In genomic region chr17:75589017-75589918, GRCh38 we compare ENCODE assay signal across 1 cellular context.
TF ChIP-seq lines count a peak whose summit lies in the region.

No MANE protein-coding gene starts in this region.

TF ChIP-seq in HepG2, 621 proteins besides CTCF, POLR2A, EP300 and RAD21 (continued from another document and continues in another):
- TF ChIP-seq, protein P1, sequence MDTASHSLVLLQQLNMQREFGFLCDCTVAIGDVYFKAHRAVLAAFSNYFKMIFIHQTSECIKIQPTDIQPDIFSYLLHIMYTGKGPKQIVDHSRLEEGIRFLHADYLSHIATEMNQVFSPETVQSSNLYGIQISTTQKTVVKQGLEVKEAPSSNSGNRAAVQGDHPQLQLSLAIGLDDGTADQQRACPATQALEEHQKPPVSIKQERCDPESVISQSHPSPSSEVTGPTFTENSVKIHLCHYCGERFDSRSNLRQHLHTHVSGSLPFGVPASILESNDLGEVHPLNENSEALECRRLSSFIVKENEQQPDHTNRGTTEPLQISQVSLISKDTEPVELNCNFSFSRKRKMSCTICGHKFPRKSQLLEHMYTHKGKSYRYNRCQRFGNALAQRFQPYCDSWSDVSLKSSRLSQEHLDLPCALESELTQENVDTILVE (CRISPR knock-in tag; IDR thresholded peaks at IDR 0.05): peak; percentile 67; the same call in 1 of the 2 replicates
- TF ChIP-seq TBL1XR1 (IDR thresholded peaks at IDR 0.05; ENCODE audit: borderline replicate concordance, low read length, partially characterized antibody) (no peak), ZNF720 (CRISPR knock-in tag; IDR thresholded peaks at IDR 0.05) (no peak), ZBTB21 (CRISPR knock-in tag; IDR thresholded peaks at IDR 0.05) (no peak), ZNF441 (CRISPR knock-in tag; IDR thresholded peaks at IDR 0.05; ENCODE audit: borderline replicate concordance) (peak; percentile 68; the same call in 1 of the 2 replicates), MIER2 (CRISPR knock-in tag; IDR thresholded peaks at IDR 0.05) (no peak), ATF7 (IDR thresholded peaks at IDR 0.05) (no peak), ATF7 (CRISPR knock-in tag; IDR thresholded peaks at IDR 0.05) (no peak), ZNF549 (CRISPR knock-in tag; IDR thresholded peaks at IDR 0.05) (no peak), RARG (CRISPR knock-in tag; IDR thresholded peaks at IDR 0.05; ENCODE audit: low read depth) (no peak), ZBTB34 (CRISPR knock-in tag; IDR thresholded peaks at IDR 0.05) (no peak), ZXDC (CRISPR knock-in tag; IDR thresholded peaks at IDR 0.05) (no peak), SYNCRIP (IDR thresholded peaks at IDR 0.05; ENCODE audit: insufficient read depth, low read depth, low read length) (no peak), ZFP36L2 (CRISPR knock-in tag; IDR thresholded peaks at IDR 0.05) (no peak), ELF4 (CRISPR knock-in tag; IDR thresholded peaks at IDR 0.05; ENCODE audit: borderline replicate concordance) (no peak), ZNF510 (CRISPR knock-in tag; IDR thresholded peaks at IDR 0.05; ENCODE audit: low read depth) (0 out of 2 replicates have a peak, but pooled peaks have one; percentile 34), FUBP1 (CRISPR knock-in tag; IDR thresholded peaks at IDR 0.05; ENCODE audit: borderline replicate concordance) (no peak), SAFB2 (CRISPR knock-in tag; IDR thresholded peaks at IDR 0.05; ENCODE audit: borderline replicate concordance, low read depth) (peak; percentile 40; the same call in 1 of the 2 replicates), REPIN1 (CRISPR knock-in tag; IDR thresholded peaks at IDR 0.05; ENCODE audit: borderline replicate concordance, low read depth) (no peak), ZNF614 (CRISPR knock-in tag; IDR thresholded peaks at IDR 0.05; ENCODE audit: borderline replicate concordance) (no peak), ZNF12 (CRISPR knock-in tag; IDR thresholded peaks at IDR 0.05) (no peak), TBX3 (IDR thresholded peaks at IDR 0.05; ENCODE audit: borderline replicate concordance) (no peak), ZNF350 (CRISPR knock-in tag; IDR thresholded peaks at IDR 0.05; ENCODE audit: borderline replicate concordance, low read depth) (no peak), ZNF740 (CRISPR knock-in tag; IDR thresholded peaks at IDR 0.05) (peak; percentile 11; the same call in 1 of the 2 replicates), CREM (IDR thresholded peaks at IDR 0.05) (no peak), CREM (CRISPR knock-in tag; IDR thresholded peaks at IDR 0.05) (no peak), ZBTB8A (CRISPR knock-in tag; IDR thresholded peaks at IDR 0.05; ENCODE audit: borderline replicate concordance, low read depth) (no peak), HNRNPUL1 (IDR thresholded peaks at IDR 0.05; ENCODE audit: low read depth, low read length) (no peak), CENPT (CRISPR knock-in tag; IDR thresholded peaks at IDR 0.05; ENCODE audit: low read depth) (no peak), PTBP1 (IDR thresholded peaks at IDR 0.05; ENCODE audit: low read depth, low read length, poor library complexity, severe bottlenecking) (peak; percentile 7), TARDBP (CRISPR knock-in tag; IDR thresholded peaks at IDR 0.05) (no peak), PAWR (CRISPR knock-in tag; IDR thresholded peaks at IDR 0.05; ENCODE audit: borderline replicate concordance) (no peak)
- TF ChIP-seq, protein P2, sequence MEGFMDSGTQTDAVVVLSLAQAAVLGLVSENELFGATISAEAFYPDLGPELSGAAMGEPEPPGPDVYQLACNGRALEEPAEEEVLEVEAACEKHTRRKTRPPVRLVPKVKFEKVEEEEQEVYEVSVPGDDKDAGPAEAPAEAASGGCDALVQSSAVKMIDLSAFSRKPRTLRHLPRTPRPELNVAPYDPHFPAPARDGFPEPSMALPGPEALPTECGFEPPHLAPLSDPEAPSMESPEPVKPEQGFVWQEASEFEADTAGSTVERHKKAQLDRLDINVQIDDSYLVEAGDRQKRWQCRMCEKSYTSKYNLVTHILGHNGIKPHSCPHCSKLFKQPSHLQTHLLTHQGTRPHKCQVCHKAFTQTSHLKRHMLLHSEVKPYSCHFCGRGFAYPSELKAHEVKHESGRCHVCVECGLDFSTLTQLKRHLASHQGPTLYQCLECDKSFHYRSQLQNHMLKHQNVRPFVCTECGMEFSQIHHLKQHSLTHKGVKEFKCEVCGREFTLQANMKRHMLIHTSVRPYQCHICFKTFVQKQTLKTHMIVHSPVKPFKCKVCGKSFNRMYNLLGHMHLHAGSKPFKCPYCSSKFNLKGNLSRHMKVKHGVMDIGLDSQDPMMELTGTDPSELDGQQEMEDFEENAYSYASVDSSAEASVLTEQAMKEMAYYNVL (CRISPR knock-in tag; IDR thresholded peaks at IDR 0.05; ENCODE audit: borderline replicate concordance): no peak
- TF ChIP-seq, protein P3, sequence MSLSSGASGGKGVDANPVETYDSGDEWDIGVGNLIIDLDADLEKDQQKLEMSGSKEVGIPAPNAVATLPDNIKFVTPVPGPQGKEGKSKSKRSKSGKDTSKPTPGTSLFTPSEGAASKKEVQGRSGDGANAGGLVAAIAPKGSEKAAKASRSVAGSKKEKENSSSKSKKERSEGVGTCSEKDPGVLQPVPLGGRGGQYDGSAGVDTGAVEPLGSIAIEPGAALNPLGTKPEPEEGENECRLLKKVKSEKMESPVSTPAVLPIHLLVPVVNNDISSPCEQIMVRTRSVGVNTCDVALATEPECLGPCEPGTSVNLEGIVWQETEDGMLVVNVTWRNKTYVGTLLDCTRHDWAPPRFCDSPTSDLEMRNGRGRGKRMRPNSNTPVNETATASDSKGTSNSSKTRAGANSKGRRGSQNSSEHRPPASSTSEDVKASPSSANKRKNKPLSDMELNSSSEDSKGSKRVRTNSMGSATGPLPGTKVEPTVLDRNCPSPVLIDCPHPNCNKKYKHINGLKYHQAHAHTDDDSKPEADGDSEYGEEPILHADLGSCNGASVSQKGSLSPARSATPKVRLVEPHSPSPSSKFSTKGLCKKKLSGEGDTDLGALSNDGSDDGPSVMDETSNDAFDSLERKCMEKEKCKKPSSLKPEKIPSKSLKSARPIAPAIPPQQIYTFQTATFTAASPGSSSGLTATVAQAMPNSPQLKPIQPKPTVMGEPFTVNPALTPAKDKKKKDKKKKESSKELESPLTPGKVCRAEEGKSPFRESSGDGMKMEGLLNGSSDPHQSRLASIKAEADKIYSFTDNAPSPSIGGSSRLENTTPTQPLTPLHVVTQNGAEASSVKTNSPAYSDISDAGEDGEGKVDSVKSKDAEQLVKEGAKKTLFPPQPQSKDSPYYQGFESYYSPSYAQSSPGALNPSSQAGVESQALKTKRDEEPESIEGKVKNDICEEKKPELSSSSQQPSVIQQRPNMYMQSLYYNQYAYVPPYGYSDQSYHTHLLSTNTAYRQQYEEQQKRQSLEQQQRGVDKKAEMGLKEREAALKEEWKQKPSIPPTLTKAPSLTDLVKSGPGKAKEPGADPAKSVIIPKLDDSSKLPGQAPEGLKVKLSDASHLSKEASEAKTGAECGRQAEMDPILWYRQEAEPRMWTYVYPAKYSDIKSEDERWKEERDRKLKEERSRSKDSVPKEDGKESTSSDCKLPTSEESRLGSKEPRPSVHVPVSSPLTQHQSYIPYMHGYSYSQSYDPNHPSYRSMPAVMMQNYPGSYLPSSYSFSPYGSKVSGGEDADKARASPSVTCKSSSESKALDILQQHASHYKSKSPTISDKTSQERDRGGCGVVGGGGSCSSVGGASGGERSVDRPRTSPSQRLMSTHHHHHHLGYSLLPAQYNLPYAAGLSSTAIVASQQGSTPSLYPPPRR (CRISPR knock-in tag; IDR thresholded peaks at IDR 0.05; ENCODE audit: borderline replicate concordance): 0 out of 2 replicates have a peak, but pooled peaks have one; percentile 28
- TF ChIP-seq, protein P4, sequence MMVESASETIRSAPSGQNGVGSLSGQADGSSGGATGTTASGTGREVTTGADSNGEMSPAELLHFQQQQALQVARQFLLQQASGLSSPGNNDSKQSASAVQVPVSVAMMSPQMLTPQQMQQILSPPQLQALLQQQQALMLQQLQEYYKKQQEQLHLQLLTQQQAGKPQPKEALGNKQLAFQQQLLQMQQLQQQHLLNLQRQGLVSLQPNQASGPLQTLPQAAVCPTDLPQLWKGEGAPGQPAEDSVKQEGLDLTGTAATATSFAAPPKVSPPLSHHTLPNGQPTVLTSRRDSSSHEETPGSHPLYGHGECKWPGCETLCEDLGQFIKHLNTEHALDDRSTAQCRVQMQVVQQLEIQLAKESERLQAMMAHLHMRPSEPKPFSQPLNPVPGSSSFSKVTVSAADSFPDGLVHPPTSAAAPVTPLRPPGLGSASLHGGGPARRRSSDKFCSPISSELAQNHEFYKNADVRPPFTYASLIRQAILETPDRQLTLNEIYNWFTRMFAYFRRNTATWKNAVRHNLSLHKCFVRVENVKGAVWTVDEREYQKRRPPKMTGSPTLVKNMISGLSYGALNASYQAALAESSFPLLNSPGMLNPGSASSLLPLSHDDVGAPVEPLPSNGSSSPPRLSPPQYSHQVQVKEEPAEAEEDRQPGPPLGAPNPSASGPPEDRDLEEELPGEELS (CRISPR knock-in tag; IDR thresholded peaks at IDR 0.05): no peak
- TF ChIP-seq, protein P5, sequence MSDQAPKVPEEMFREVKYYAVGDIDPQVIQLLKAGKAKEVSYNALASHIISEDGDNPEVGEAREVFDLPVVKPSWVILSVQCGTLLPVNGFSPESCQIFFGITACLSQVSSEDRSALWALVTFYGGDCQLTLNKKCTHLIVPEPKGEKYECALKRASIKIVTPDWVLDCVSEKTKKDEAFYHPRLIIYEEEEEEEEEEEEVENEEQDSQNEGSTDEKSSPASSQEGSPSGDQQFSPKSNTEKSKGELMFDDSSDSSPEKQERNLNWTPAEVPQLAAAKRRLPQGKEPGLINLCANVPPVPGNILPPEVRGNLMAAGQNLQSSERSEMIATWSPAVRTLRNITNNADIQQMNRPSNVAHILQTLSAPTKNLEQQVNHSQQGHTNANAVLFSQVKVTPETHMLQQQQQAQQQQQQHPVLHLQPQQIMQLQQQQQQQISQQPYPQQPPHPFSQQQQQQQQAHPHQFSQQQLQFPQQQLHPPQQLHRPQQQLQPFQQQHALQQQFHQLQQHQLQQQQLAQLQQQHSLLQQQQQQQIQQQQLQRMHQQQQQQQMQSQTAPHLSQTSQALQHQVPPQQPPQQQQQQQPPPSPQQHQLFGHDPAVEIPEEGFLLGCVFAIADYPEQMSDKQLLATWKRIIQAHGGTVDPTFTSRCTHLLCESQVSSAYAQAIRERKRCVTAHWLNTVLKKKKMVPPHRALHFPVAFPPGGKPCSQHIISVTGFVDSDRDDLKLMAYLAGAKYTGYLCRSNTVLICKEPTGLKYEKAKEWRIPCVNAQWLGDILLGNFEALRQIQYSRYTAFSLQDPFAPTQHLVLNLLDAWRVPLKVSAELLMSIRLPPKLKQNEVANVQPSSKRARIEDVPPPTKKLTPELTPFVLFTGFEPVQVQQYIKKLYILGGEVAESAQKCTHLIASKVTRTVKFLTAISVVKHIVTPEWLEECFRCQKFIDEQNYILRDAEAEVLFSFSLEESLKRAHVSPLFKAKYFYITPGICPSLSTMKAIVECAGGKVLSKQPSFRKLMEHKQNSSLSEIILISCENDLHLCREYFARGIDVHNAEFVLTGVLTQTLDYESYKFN (CRISPR knock-in tag; conservative IDR thresholded peaks at IDR 0.05): peak; percentile 41; the same call in 1 of the 2 replicates
- TF ChIP-seq, protein P6, sequence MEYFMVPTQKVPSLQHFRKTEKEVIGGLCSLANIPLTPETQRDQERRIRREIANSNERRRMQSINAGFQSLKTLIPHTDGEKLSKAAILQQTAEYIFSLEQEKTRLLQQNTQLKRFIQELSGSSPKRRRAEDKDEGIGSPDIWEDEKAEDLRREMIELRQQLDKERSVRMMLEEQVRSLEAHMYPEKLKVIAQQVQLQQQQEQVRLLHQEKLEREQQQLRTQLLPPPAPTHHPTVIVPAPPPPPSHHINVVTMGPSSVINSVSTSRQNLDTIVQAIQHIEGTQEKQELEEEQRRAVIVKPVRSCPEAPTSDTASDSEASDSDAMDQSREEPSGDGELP (IDR thresholded peaks at IDR 0.05; ENCODE audit: borderline replicate concordance, low read depth): no peak; the same call in 1 of the 2 replicates
